In the genomic region with DNA sequence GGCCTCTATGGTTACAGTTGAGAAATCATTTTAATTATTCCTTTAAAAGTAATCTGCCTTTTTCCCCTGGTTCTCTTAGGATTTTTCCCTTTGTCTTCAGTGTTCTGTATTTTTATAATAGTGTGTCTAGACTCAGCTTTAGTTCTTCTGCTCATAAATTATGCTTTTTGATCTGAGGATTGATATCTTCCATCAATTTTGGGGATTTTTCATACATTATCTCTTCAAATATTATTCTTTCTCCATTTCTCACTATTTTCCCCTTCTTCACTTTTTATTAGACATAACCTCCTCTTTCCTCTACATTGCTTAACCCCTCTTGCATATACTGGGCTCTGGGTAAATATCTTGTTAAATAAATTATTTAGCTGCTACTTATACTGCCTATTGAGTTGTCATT, we compare ENCODE assay signal across 7 cellular contexts.
"Had no signal": no experiment of that assay in that cellular context is flagged by ENCODE, and none has a peak within 500 bp of the region (broad histone marks: within the 10 kb centered on the region; RNA-seq: fewer than 3 reads in every experiment).

No MANE protein-coding gene starts in this region.

- H3K27ac ChIP-seq: GM23248 had no signal

- ATAC-seq: HCT116, K562 had no signal

- DNase-seq: GM23248, GOT3, H7, IMR-90, KG1 had no signal
